Comparison of ENCODE assay signal across 8 cellular contexts in genomic region chr15:55289011-55289572, GRCh38. TPM values are rescaled to one million over a fixed set of nuclear protein-coding genes. Genes with fewer than 3 reads are reported as not detected.
DNase-seq lines count a peak whose midpoint lies in the region; ATAC-seq and TF ChIP-seq lines count a peak whose summit lies in the region.

No MANE protein-coding gene starts in this region.

- no peaks in the 10 kb centered on the region for H3K79me2 ChIP-seq in mesendoderm (ENCODE audit: control insufficient read depth, insufficient read depth, low read length)

- H3K27me3 ChIP-seq in ectodermal cell (ENCODE audit: control insufficient read depth, insufficient read depth, low read length, poor library complexity, severe bottlenecking) (peaks cover 12% of the 10 kb centered on the region), mesendoderm (ENCODE audit: insufficient read depth, low read length, poor library complexity) (no peaks in the 10 kb centered on the region), thymus (ENCODE audit: control insufficient read depth, insufficient read depth) (no peaks in the 10 kb centered on the region)

- H3K36me3 ChIP-seq in ectodermal cell (ENCODE audit: control insufficient read depth, insufficient read depth, low read length) (no peaks in the 10 kb centered on the region), mesendoderm (ENCODE audit: control insufficient read depth, insufficient read depth, low read length) (no peaks in the 10 kb centered on the region), thymus (ENCODE audit: control insufficient read depth, insufficient read depth) (no peaks in the 10 kb centered on the region)

- no peak for TF ChIP-seq CTCF in WI38 (IDR thresholded peaks at IDR 0.05; ENCODE audit: low read depth, low read length)

- no peak overlapping the region for H3K23ac ChIP-seq in mesendoderm (ENCODE audit: low read length)

- H3K9ac ChIP-seq in mesendoderm (ENCODE audit: low read length), result peak overlapping the region; percentile 83

- intact Hi-C loops in Right ventricle myocardium inferior (cut with DNase I) (no loop called here), cardiac septum (cut with DNase I) (no loop called here)

- H4K5ac ChIP-seq in mesendoderm (ENCODE audit: low read length), result no peak overlapping the region

- ATAC-seq in Right ventricle myocardium inferior (peak; percentile 35), HG03460 (IDR thresholded peaks at IDR 0.05; ENCODE audit: unreplicated experiment) (no peak)

- peak; percentile 68 for DNase-seq in Right ventricle myocardium inferior (ENCODE audit: missing footprints)
- DNase-seq in cardiac septum (ENCODE audit: low spot score), result no peak
- DNase-seq in HT-29 (ENCODE audit: low spot score), result peak; percentile 33
- DNase-seq in mesendoderm, result peak; percentile 66

- no peak overlapping the region for H3K4ac ChIP-seq in mesendoderm (ENCODE audit: low read depth, low read length)

- no peaks in the 10 kb centered on the region for H3K79me1 ChIP-seq in mesendoderm (ENCODE audit: low read length)

- H2BK15ac ChIP-seq in mesendoderm (replicated peaks; ENCODE audit: low read depth), result no peak overlapping the region

- no peaks in the 10 kb centered on the region for H3K4me1 ChIP-seq in ectodermal cell (ENCODE audit: control insufficient read depth, insufficient read depth, low read length)
- no peaks in the 10 kb centered on the region for H3K4me1 ChIP-seq in mesendoderm (ENCODE audit: control insufficient read depth, low read depth, low read length)
- peaks cover 4% of the 10 kb centered on the region for H3K4me1 ChIP-seq in thymus (ENCODE audit: control insufficient read depth, insufficient read depth, low read length)

- no peak overlapping the region for H2BK120ac ChIP-seq in mesendoderm (ENCODE audit: low read depth, low read length)

- H2BK5ac ChIP-seq in mesendoderm (ENCODE audit: low read length), result no peak overlapping the region

- H3K4me2 ChIP-seq in mesendoderm (ENCODE audit: low read length), result peak overlapping the region; percentile 32

- H2AK5ac ChIP-seq in mesendoderm (ENCODE audit: low read length), result no peak overlapping the region

- H3K56ac ChIP-seq in mesendoderm (ENCODE audit: low read length), result peak overlapping the region; percentile 93

- H3K18ac ChIP-seq in mesendoderm (ENCODE audit: low read length), result peak overlapping the region; percentile 33

- H4K8ac ChIP-seq in mesendoderm (ENCODE audit: low read depth, low read length), result no peak overlapping the region

- 11 to 12% methylated on average over 15 of the region's 15 CpGs for WGBS in ectodermal cell, 2 experiments
- WGBS in mesendoderm (ENCODE audit: extremely low coverage, insufficient coverage, low lambda C conversion rate), result no CpG with 5 or more reads among the region's 15 CpGs
- WGBS in thymus, result 11% methylated on average over 15 of the region's 15 CpGs

- H3K4me3 ChIP-seq in WI38 (ENCODE audit: low read depth, low read length) (peak overlapping the region; percentile 90), ectodermal cell (ENCODE audit: insufficient read depth, low read depth, low read length) (peak overlapping the region; percentile 50), mesendoderm (ENCODE audit: low read length) (peak overlapping the region; percentile 62), thymus (ENCODE audit: low read length) (peak overlapping the region; percentile 82)

- H3K27ac ChIP-seq in ectodermal cell (ENCODE audit: insufficient read depth, low read depth, low read length, poor library complexity, severe bottlenecking) (no peak overlapping the region), mesendoderm (ENCODE audit: low read depth, low read length) (no peak overlapping the region), thymus (ENCODE audit: low read depth) (peak overlapping the region; percentile 81)

- H3K9me3 ChIP-seq in ectodermal cell (ENCODE audit: control insufficient read depth, low read length) (no peaks in the 10 kb centered on the region), thymus (ENCODE audit: control insufficient read depth) (no peaks in the 10 kb centered on the region)

RNA-seq across cellular contexts. Expression of gene RAB27A, which starts 0.5 kb away (rescaled TPM):
- total RNA-seq in Right ventricle myocardium inferior (6.1 TPM), cardiac septum (7.1 TPM)
- 0.63 and 1.4 TPM in 2 replicates for total RNA-seq in HT-29 (2014; rRNA removed; shearing (Covaris generic))
- 8.4 TPM for polyA plus RNA-seq in ectodermal cell (2013, experiment 1 of 4)
- polyA plus RNA-seq in ectodermal cell (2013, experiment 2 of 4), result 7.0 TPM
- polyA plus RNA-seq in ectodermal cell (2013, experiment 3 of 4), result 5.0 TPM
- 6.0 TPM for polyA plus RNA-seq in ectodermal cell (2013, experiment 4 of 4)
- 8.6 TPM for polyA plus RNA-seq in mesendoderm (2013, experiment 1 of 2)
- 8.3 TPM for polyA plus RNA-seq in mesendoderm (2013, experiment 2 of 2)
- polyA plus RNA-seq in thymus, result 20.2 TPM

RNA-seq across cellular contexts. Expression of gene PIGBOS1, which starts 29.8 kb away (rescaled TPM):
- total RNA-seq in Right ventricle myocardium inferior (7.0 TPM), cardiac septum (7.4 TPM)
- total RNA-seq in HT-29 (2014; rRNA removed; shearing (Covaris generic)), result 3.5 and 3.9 TPM in 2 replicates
- 20.4 TPM for polyA plus RNA-seq in ectodermal cell (2013, experiment 1 of 4)
- polyA plus RNA-seq in ectodermal cell (2013, experiment 2 of 4), result 17.8 TPM
- polyA plus RNA-seq in ectodermal cell (2013, experiment 3 of 4), result 20.6 TPM
- polyA plus RNA-seq in ectodermal cell (2013, experiment 4 of 4), result 22.3 TPM
- polyA plus RNA-seq in mesendoderm (2013, experiment 1 of 2), result 12.3 TPM
- 13.0 TPM for polyA plus RNA-seq in mesendoderm (2013, experiment 2 of 2)
- 31.4 TPM for polyA plus RNA-seq in thymus

RNA-seq across cellular contexts. Expression of gene PIGB, which starts 29.9 kb away (rescaled TPM):
- 3.2 TPM for total RNA-seq in Right ventricle myocardium inferior
- 4.7 TPM for total RNA-seq in cardiac septum
- 7.2 and 8.0 TPM in 2 replicates for total RNA-seq in HT-29 (2014; rRNA removed; shearing (Covaris generic))
- polyA plus RNA-seq in ectodermal cell (2013, experiment 1 of 4), result 13.8 TPM
- 16.3 TPM for polyA plus RNA-seq in ectodermal cell (2013, experiment 2 of 4)
- polyA plus RNA-seq in ectodermal cell (2013, experiment 3 of 4), result 14.6 TPM
- polyA plus RNA-seq in ectodermal cell (2013, experiment 4 of 4), result 12.7 TPM
- polyA plus RNA-seq in mesendoderm (2013, experiment 1 of 2), result 3.5 TPM
- polyA plus RNA-seq in mesendoderm (2013, experiment 2 of 2), result 3.3 TPM
- 40.2 TPM for polyA plus RNA-seq in thymus
